In genomic region chr11:36564376-36565032, GRCh38 we compare ENCODE assay signal across 8 cellular contexts. TPM values are rescaled to one million over a fixed set of nuclear protein-coding genes. Genes with fewer than 3 reads are reported as not detected.
DNase-seq lines count a peak whose midpoint lies in the region; ATAC-seq and TF ChIP-seq lines count a peak whose summit lies in the region.

No MANE protein-coding gene starts in this region.

- peak overlapping the region in 1 of 5 donors; percentile 53 for H3K9ac ChIP-seq in subcutaneous abdominal adipose tissue (ENCODE audit: low read length in 5 of 5)

- H3K4me3 ChIP-seq in epithelial cell of esophagus (ENCODE audit: low read length) (peak overlapping the region; percentile 23), subcutaneous abdominal adipose tissue (ENCODE audit: low read depth in 1 of 5, low read length in 5 of 5) (peak overlapping the region; percentile 24 to 56 (median 45))

- peaks cover 0 to 6% (median 5%) of the 10 kb centered on the region in 5 donors for H3K4me1 ChIP-seq in subcutaneous abdominal adipose tissue (ENCODE audit: control insufficient read depth in 5 of 5, insufficient read depth in 5 of 5, low read length in 5 of 5)

- H3K36me3 ChIP-seq in subcutaneous abdominal adipose tissue (ENCODE audit: control insufficient read depth in 5 of 5, insufficient read depth in 5 of 5, low read length in 5 of 5), result no peaks in the 10 kb centered on the region

- H3K27ac ChIP-seq in subcutaneous abdominal adipose tissue (ENCODE audit: low read depth, low read length), result no peak overlapping the region

- peaks cover 0 to 7% (median 0%) of the 10 kb centered on the region in 5 donors for H3K9me3 ChIP-seq in subcutaneous abdominal adipose tissue (ENCODE audit: control insufficient read depth in 5 of 5, low read length in 5 of 5)

- DNase-seq in NCI-H2029 treated with DMSO at 0.1 percent for 48 hours (lab: John Stamatoyannopoulos, UW) (peak; percentile 0), NCI-H2029 (lab: John Stamatoyannopoulos, UW) (no peak), NCI-H2196 treated with DMSO at 0.1 percent for 48 hours (lab: John Stamatoyannopoulos, UW; ENCODE audit: unreplicated experiment) (peak; percentile 32), epithelial cell of esophagus (ENCODE audit: low read depth) (peak; percentile 65), mucosa of gallbladder (ENCODE audit: low spot score) (peak; percentile 63)
- peak; percentile 51 for DNase-seq in activated CD4-positive, alpha-beta T cell treated with anti-CD3 and anti-CD28 coated beads for 48 hours

- H3K27me3 ChIP-seq in subcutaneous abdominal adipose tissue (ENCODE audit: control insufficient read depth in 5 of 5, insufficient read depth in 4 of 5, low read length in 5 of 5), result peaks cover 0 to 3% (median 2%) of the 10 kb centered on the region in 5 donors

- ATAC-seq in HG02852 (IDR thresholded peaks at IDR 0.05; ENCODE audit: unreplicated experiment), result peak; percentile 78

- peak; percentile 69 for TF ChIP-seq CTCF in epithelial cell of esophagus (IDR thresholded peaks at IDR 0.05; ENCODE audit: insufficient read depth, low read depth, low read length, missing control alignments)

RNA-seq across cellular contexts. Expression of gene RAG1, which starts 3.3 kb away (rescaled TPM):
- 2.6 TPM for total RNA-seq in mucosa of gallbladder

RNA-seq across cellular contexts. Expression of gene IFTAP, which starts 29.8 kb away (rescaled TPM):
- 18.8 TPM for total RNA-seq in mucosa of gallbladder

RNA-seq across cellular contexts. Expression of gene RAG2, which starts 33.5 kb away (rescaled TPM):
- total RNA-seq in mucosa of gallbladder, result not detected

RNA-seq across cellular contexts. Expression of gene TRAF6, which starts 54.4 kb away (rescaled TPM):
- total RNA-seq in mucosa of gallbladder, result 16.8 TPM
